In genomic region chr9:130116346-130116745, GRCh38 we compare ENCODE assay signal across 20 cellular contexts. TPM values are rescaled to one million over a fixed set of nuclear protein-coding genes. Genes with fewer than 3 reads are reported as not detected.
A peak's percentile ranks its signal among the peaks of the same experiment; 100 is the strongest.
DNase-seq lines count a peak whose midpoint lies in the region; ATAC-seq and TF ChIP-seq lines count a peak whose summit lies in the region.
"Had no signal": no experiment of that assay in that cellular context is flagged by ENCODE, and none has a peak within 500 bp of the region (broad histone marks: within the 10 kb centered on the region; RNA-seq: fewer than 3 reads in every experiment).

No MANE protein-coding gene starts in this region.

- TF ChIP-seq CTCF in RWPE1 (conservative IDR thresholded peaks at IDR 0.05; ENCODE audit: low read depth): no peak
- TF ChIP-seq CTCF in dorsolateral prefrontal cortex (IDR thresholded peaks at IDR 0.05 in 54 of 56, conservative IDR thresholded peaks at IDR 0.05 in 2 of 56; ENCODE audit: low read depth in 1 of 56, partially characterized antibody in 56 of 56): no peak
- TF ChIP-seq CTCF in transverse colon (IDR thresholded peaks at IDR 0.05): no peak
- no peak for TF ChIP-seq CTCF in PC-9 (conservative IDR thresholded peaks at IDR 0.05)

- H3K36me3 ChIP-seq in muscle layer of colon (ENCODE audit: insufficient read depth, low read length): peaks cover 9% of the 10 kb centered on the region
- H3K36me3 ChIP-seq in transverse colon: peaks cover 0 to 3% (median 0%) of the 10 kb centered on the region in 4 donors
- no peaks in the 10 kb centered on the region for H3K36me3 ChIP-seq in PC-9 (ENCODE audit: low read depth)

- in situ Hi-C loops in transverse colon (cut with MboI; ENCODE audit: low pct_ligation_motif_present in 1 of 4, low pct_unique_long_range_greater_than_20kb in 1 of 4, low sequenced_read_pairs in 3 of 4): loop anchor here in 3 of 4 donors (10.0 to 25.0 kb wide), 3 partner anchors 118 to 221 kb away; no protein-coding TSS in a partner anchor

- CTCF ChIA-PET in RWPE1 (lab: Yijun Ruan, JAX): interaction anchor here (0.6 to 1.0 kb wide), 2 partner anchors 9 to 15 kb away, joined by 4 read pairs; no protein-coding TSS in a partner anchor
- CTCF ChIA-PET in PC-9 (lab: Charles Lee): no interaction called here

- POLR2A ChIA-PET in RWPE1 (lab: Yijun Ruan, JAX; ENCODE audit: low non-redundant PET) (interaction anchor here (0.5 kb wide), 1 partner anchor 81 kb away, joined by 3 read pairs; no protein-coding TSS in a partner anchor), PC-9 (lab: Charles Lee; ENCODE audit: unreplicated experiment) (no interaction called here)

- TF ChIP-seq EP300 in transverse colon (IDR thresholded peaks at IDR 0.05; ENCODE audit: low read depth): no peak

- no peak overlapping the region for H3K4me2 ChIP-seq in PC-9
- H3K4me2 ChIP-seq: A549 had no signal

- no peak for ATAC-seq in GM18873 (IDR thresholded peaks at IDR 0.05; ENCODE audit: low FRiP score, unreplicated experiment)
- ATAC-seq: A549, Right ventricle myocardium inferior had no signal

- WGBS in transverse colon (ENCODE audit: low coverage in 1 of 2), 2 donors: 73 to 100% methylated on average over 2 to 9 of the region's 9 CpGs

- DNase-seq in RWPE1 (ENCODE audit: low spot score) (no peak), dorsolateral prefrontal cortex (peak in 4 of 10 donors; percentile 33 to 61 (median 40)), transverse colon (no peak), PC-9 (no peak), activated gamma-delta T cell treated with Interleukin-2 at 50 U/mL for 16 hours (no peak)
- DNase-seq: DMS79, GM23248, HCEC 1CT, KG1, NCI-H1092, NCI-H1436 treated with DMSO at 0.1 percent for 48 hours, NCI-H2029, NCI-H446, NCI-H526 had no signal

- peak overlapping the region; percentile 1; the same call in 1 of the 2 replicates for H3K27ac ChIP-seq in RWPE1
- H3K27ac ChIP-seq in dorsolateral prefrontal cortex: peak overlapping the region in 42 of 59 donors; percentile 11 to 81 (median 55)
- peak overlapping the region; percentile 82 for H3K27ac ChIP-seq in muscle layer of colon (ENCODE audit: low read depth, low read length)
- peak overlapping the region; percentile 59 to 84 (median 81) for H3K27ac ChIP-seq in transverse colon
- H3K27ac ChIP-seq in PC-9: no peak overlapping the region
- H3K27ac ChIP-seq: A549, SJSA1 had no signal

- BruUV-seq in PC-9 (replicated peaks; lab: Mats Ljungman, UMichigan): no TSS peak

- H3K9me3 ChIP-seq in muscle layer of colon (ENCODE audit: low read length) (no peaks in the 10 kb centered on the region), transverse colon (no peaks in the 10 kb centered on the region), PC-9 (ENCODE audit: insufficient read depth, low read depth) (no peaks in the 10 kb centered on the region)
- H3K9me3 ChIP-seq: A549, SJSA1 had no signal

- H3F3A ChIP-seq in PC-9 (ENCODE audit: insufficient read depth, low read depth): no peaks in the 10 kb centered on the region

- H4K20me1 ChIP-seq in PC-9 (ENCODE audit: insufficient read depth): no peaks in the 10 kb centered on the region

- H2AFZ ChIP-seq in PC-9: no peak overlapping the region
- H2AFZ ChIP-seq: GM23248 had no signal

- TF ChIP-seq POLR2A in transverse colon (IDR thresholded peaks at IDR 0.05): no peak

- no peaks in the 10 kb centered on the region for H3K9me2 ChIP-seq in PC-9 (ENCODE audit: insufficient read depth)

- H3K4me3 ChIP-seq in dorsolateral prefrontal cortex (no peak overlapping the region), muscle layer of colon (ENCODE audit: low read depth in 1 of 2, low read length in 2 of 2) (no peak overlapping the region), transverse colon (no peak overlapping the region), PC-9 (no peak overlapping the region)
- H3K4me3 ChIP-seq: A549, GM23248, SJSA1 had no signal

- no peaks in the 10 kb centered on the region for H3K79me2 ChIP-seq in PC-9 (ENCODE audit: low read depth)

- intact Hi-C loops in dorsolateral prefrontal cortex (cut with DNase I): loop anchor here in 1 of 2 donors (10.0 kb wide), 1 partner anchor 228 kb away; no protein-coding TSS in a partner anchor
- intact Hi-C loops in transverse colon (cut with DNase I; ENCODE audit: low total_unique reads): loop anchor here (5.0 kb wide), 1 partner anchor 76 kb away; no protein-coding TSS in a partner anchor
- intact Hi-C loops in PC-9 (cut with micrococcal nuclease; ENCODE audit: unreplicated experiment): no loop called here

- H3K4me1 ChIP-seq in muscle layer of colon (ENCODE audit: insufficient read depth, low read length) (peaks cover 74% of the 10 kb centered on the region), transverse colon (peaks cover 0 to 24% (median 16%) of the 10 kb centered on the region in 4 donors), PC-9 (replicated peaks; ENCODE audit: insufficient read depth) (peaks cover 13% of the 10 kb centered on the region)

- H3K27me3 ChIP-seq in dorsolateral prefrontal cortex (no peaks in the 10 kb centered on the region), muscle layer of colon (ENCODE audit: control insufficient read depth in 1 of 2, insufficient read depth in 2 of 2, low read length in 2 of 2) (no peaks in the 10 kb centered on the region), transverse colon (no peaks in the 10 kb centered on the region), PC-9 (ENCODE audit: insufficient read depth, low read depth) (no peaks in the 10 kb centered on the region)
- H3K27me3 ChIP-seq: SJSA1 had no signal

- no peak overlapping the region for H3K9ac ChIP-seq in muscle layer of colon (ENCODE audit: low read length)
- H3K9ac ChIP-seq: GM23248 had no signal

RNA-seq across cellular contexts. Expression of gene NCS1, which starts 55.9 kb away (rescaled TPM):
- total RNA-seq in dorsolateral prefrontal cortex: 100 to 1,000 TPM; 134 to 718 (median 501) TPM
- 10 to 100 TPM; 11.9 to 66.5 (median 25.9) TPM for total RNA-seq in transverse colon
- total RNA-seq in PC-9 (2021): 53.0 and 59.2 TPM in 2 replicates
- total RNA-seq: OCI-LY7 had no signal
